25 cellular contexts compared by ENCODE assay signal in genomic region chr2:214507032-214507431, GRCh38.
"Had no signal": no experiment of that assay in that cellular context is flagged by ENCODE, and none has a peak within 500 bp of the region (broad histone marks: within the 10 kb centered on the region; RNA-seq: fewer than 3 reads in every experiment).

No MANE protein-coding gene starts in this region.

- H3K4me3 ChIP-seq: left ventricle myocardium inferior, lung, neural progenitor cell, prostate gland, skin epidermis, spleen, tibial nerve, uterus had no signal

- H3K9me3 ChIP-seq: left ventricle myocardium inferior, neutrophil, prostate gland, spleen, tibial nerve, uterus had no signal

- H2AFZ ChIP-seq: neural progenitor cell had no signal

- H3K36me3 ChIP-seq: left ventricle myocardium inferior, neural progenitor cell, neutrophil, prostate gland, spleen, tibial nerve, uterus had no signal

- H3K27me3 ChIP-seq: neural progenitor cell, neutrophil, spleen, tibial nerve, uterus had no signal

- H3K9ac ChIP-seq: neural progenitor cell had no signal

- H3K27ac ChIP-seq: left ventricle myocardium inferior, neural progenitor cell, neutrophil, prostate gland, skin epidermis, spleen, tibial nerve, uterus had no signal

- ATAC-seq: natural killer cell; right cardiac atrium; sciatic nerve; stimulated activated effector memory CD8-positive, alpha-beta T cell treated with anti-CD3 and anti-CD28 coated beads, Interleukin-12 subunit alpha, Interleukin-12 subunit beta, amount 100 ng/mL, for 72 hours; stimulated activated naive CD8-positive, alpha-beta T cell treated with anti-CD3 and anti-CD28 coated beads, Interleukin-15, amount 100 ng/mL, for 72 hours had no signal

- H3K4me1 ChIP-seq: neural progenitor cell, prostate gland, spleen, tibial nerve, uterus had no signal

- FAIRE-seq: islet of Langerhans had no signal

- DNase-seq: hypothalamus; immature natural killer cell; left ventricle myocardium inferior; mesendoderm; naive B cell; natural killer cell; nephron progenitor cell; occipital lobe; retina; right cardiac atrium; spleen; stimulated activated CD4-positive, alpha-beta T cell treated with anti-CD3 and anti-CD28 coated beads, Interleukin-4, amount 100 ng/mL, for 24 hours; stimulated activated naive CD4-positive, alpha-beta T cell treated with Interleukin-2 at 50 U/mL for 16 hours; stimulated activated naive CD8-positive, alpha-beta T cell treated with anti-CD3 and anti-CD28 coated beads, Interleukin-15, amount 100 ng/mL, for 72 hours; substantia nigra; uterus had no signal

- H3K4me2 ChIP-seq: neural progenitor cell had no signal
